Comparison of ENCODE assay signal across 1 cellular context in the genomic region with DNA sequence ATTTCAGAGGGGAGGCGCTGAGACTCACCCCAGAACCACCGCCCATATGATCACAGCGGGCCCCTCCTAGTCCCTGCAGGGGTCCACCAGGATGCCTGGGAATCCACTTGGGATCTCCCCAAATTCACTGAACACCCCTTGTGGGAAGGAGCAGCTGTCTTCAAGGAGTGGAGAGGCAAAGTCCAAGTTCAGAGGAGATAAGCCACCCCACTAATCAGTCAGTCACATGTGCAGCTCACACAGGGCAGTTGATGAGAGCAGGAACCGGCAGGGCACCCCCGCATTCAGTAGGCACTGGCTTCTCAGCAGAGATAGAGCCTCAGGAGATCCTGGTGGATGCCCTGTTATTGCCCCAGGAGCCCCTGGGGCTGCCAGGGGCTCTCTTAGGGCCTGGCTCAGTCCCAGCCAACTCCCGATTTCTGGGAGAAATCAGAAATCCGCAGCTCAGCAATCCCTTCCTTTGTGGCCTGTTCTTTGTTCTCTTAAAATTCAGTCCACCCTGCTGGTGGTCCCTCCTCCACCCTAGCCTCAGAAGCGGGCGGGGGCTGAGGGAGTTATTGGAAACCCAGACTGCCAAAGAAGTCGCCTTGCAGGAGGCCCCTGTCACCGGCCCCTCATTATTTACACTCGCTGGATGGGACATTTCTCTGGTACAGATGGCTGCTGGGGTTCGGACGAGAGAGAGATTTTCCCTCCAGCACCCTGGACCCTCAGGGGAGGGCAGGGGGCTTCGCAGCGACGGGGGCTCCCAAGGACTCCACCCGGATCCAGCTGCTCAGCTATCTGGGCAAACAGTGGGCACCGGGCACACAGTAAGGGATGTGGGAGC.
TF ChIP-seq lines count a peak whose summit lies in the region.

No MANE protein-coding gene starts in this region.

TF ChIP-seq in K562, 482 proteins besides CTCF, POLR2A, EP300 and RAD21 (continued from another document and continues in another):
- no peak for TF ChIP-seq LCOR (CRISPR knock-in tag; IDR thresholded peaks at IDR 0.05)
- no peak for TF ChIP-seq ADNP (tag; IDR thresholded peaks at IDR 0.05)
- 0 out of 2 replicates have a peak, but pooled peaks have one; percentile 23 for TF ChIP-seq ZBTB17 (CRISPR knock-in tag; IDR thresholded peaks at IDR 0.05)
- TF ChIP-seq ZNF77 (CRISPR knock-in tag; IDR thresholded peaks at IDR 0.05), result no peak
- no peak for TF ChIP-seq TCFL5 (CRISPR knock-in tag; conservative IDR thresholded peaks at IDR 0.05)
- no peak for TF ChIP-seq ZNF717 (CRISPR knock-in tag; IDR thresholded peaks at IDR 0.05)
- no peak for TF ChIP-seq PPARD (CRISPR knock-in tag; IDR thresholded peaks at IDR 0.05)
- peak; percentile 47; the same call in 1 of the 2 replicates for TF ChIP-seq PML (IDR thresholded peaks at IDR 0.05; ENCODE audit: low read length)
- TF ChIP-seq SIRT6 (IDR thresholded peaks at IDR 0.05; ENCODE audit: low read depth, low read length), result no peak
- TF ChIP-seq, protein P1, sequence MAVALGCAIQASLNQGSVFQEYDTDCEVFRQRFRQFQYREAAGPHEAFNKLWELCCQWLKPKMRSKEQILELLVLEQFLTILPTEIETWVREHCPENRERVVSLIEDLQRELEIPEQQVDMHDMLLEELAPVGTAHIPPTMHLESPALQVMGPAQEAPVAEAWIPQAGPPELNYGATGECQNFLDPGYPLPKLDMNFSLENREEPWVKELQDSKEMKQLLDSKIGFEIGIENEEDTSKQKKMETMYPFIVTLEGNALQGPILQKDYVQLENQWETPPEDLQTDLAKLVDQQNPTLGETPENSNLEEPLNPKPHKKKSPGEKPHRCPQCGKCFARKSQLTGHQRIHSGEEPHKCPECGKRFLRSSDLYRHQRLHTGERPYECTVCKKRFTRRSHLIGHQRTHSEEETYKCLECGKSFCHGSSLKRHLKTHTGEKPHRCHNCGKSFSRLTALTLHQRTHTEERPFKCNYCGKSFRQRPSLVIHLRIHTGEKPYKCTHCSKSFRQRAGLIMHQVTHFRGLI (CRISPR knock-in tag; IDR thresholded peaks at IDR 0.05), result no peak
- TF ChIP-seq, protein P2, sequence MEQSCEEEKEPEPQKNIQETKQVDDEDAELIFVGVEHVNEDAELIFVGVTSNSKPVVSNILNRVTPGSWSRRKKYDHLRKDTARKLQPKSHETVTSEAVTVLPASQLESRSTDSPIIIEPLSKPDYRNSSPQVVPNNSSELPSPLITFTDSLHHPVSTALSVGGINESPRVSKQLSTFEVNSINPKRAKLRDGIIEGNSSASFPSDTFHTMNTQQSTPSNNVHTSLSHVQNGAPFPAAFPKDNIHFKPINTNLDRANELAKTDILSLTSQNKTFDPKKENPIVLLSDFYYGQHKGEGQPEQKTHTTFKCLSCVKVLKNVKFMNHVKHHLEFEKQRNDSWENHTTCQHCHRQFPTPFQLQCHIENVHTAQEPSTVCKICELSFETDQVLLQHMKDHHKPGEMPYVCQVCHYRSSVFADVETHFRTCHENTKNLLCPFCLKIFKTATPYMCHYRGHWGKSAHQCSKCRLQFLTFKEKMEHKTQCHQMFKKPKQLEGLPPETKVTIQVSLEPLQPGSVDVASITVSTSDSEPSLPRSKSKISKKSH (CRISPR knock-in tag; IDR thresholded peaks at IDR 0.05), result no peak
- TF ChIP-seq GATAD2A (IDR thresholded peaks at IDR 0.05), result peak; percentile 37; the same call in 1 of the 2 replicates
- peak; percentile 87 for TF ChIP-seq EGR1 (conservative IDR thresholded peaks at IDR 0.05)
- no peak for TF ChIP-seq ELF2 (CRISPR knock-in tag; IDR thresholded peaks at IDR 0.05)
- TF ChIP-seq, protein P3, sequence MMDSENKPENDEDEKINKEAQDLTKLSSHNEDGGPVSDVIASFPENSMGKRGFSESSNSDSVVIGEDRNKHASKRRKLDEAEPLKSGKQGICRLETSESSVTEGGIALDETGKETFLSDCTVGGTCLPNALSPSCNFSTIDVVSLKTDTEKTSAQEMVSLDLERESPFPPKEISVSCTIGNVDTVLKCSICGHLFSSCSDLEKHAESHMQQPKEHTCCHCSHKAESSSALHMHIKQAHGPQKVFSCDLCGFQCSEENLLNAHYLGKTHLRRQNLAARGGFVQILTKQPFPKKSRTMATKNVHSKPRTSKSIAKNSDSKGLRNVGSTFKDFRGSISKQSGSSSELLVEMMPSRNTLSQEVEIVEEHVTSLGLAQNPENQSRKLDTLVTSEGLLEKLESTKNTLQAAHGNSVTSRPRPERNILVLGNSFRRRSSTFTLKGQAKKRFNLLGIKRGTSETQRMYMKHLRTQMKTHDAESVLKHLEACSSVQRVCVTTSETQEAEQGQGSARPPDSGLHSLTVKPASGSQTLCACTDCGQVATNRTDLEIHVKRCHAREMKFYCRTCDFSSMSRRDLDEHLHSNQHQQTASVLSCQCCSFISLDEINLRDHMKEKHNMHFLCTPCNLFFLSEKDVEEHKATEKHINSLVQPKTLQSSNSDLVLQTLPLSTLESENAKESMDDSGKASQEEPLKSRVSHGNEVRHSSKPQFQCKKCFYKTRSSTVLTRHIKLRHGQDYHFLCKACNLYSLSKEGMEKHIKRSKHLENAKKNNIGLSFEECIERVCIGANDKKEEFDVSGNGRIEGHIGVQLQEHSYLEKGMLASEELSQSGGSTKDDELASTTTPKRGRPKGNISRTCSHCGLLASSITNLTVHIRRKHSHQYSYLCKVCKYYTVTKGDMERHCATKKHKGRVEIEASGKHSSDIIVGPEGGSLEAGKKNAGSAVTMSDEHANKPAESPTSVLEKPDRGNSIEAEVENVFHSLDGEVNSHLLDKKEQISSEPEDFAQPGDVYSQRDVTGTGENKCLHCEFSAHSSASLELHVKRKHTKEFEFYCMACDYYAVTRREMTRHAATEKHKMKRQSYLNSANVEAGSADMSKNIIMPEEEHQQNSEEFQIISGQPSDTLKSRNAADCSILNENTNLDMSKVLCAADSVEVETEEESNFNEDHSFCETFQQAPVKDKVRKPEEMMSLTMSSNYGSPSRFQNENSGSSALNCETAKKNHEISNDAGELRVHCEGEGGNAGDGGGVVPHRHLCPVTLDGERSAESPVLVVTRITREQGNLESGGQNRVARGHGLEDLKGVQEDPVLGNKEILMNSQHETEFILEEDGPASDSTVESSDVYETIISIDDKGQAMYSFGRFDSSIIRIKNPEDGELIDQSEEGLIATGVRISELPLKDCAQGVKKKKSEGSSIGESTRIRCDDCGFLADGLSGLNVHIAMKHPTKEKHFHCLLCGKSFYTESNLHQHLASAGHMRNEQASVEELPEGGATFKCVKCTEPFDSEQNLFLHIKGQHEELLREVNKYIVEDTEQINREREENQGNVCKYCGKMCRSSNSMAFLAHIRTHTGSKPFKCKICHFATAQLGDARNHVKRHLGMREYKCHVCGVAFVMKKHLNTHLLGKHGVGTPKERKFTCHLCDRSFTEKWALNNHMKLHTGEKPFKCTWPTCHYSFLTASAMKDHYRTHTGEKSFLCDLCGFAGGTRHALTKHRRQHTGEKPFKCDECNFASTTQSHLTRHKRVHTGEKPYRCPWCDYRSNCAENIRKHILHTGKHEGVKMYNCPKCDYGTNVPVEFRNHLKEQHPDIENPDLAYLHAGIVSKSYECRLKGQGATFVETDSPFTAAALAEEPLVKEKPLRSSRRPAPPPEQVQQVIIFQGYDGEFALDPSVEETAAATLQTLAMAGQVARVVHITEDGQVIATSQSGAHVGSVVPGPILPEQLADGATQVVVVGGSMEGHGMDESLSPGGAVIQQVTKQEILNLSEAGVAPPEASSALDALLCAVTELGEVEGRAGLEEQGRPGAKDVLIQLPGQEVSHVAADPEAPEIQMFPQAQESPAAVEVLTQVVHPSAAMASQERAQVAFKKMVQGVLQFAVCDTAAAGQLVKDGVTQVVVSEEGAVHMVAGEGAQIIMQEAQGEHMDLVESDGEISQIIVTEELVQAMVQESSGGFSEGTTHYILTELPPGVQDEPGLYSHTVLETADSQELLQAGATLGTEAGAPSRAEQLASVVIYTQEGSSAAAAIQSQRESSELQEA (IDR thresholded peaks at IDR 0.05; ENCODE audit: low read depth), result no peak
- TF ChIP-seq, protein P4, sequence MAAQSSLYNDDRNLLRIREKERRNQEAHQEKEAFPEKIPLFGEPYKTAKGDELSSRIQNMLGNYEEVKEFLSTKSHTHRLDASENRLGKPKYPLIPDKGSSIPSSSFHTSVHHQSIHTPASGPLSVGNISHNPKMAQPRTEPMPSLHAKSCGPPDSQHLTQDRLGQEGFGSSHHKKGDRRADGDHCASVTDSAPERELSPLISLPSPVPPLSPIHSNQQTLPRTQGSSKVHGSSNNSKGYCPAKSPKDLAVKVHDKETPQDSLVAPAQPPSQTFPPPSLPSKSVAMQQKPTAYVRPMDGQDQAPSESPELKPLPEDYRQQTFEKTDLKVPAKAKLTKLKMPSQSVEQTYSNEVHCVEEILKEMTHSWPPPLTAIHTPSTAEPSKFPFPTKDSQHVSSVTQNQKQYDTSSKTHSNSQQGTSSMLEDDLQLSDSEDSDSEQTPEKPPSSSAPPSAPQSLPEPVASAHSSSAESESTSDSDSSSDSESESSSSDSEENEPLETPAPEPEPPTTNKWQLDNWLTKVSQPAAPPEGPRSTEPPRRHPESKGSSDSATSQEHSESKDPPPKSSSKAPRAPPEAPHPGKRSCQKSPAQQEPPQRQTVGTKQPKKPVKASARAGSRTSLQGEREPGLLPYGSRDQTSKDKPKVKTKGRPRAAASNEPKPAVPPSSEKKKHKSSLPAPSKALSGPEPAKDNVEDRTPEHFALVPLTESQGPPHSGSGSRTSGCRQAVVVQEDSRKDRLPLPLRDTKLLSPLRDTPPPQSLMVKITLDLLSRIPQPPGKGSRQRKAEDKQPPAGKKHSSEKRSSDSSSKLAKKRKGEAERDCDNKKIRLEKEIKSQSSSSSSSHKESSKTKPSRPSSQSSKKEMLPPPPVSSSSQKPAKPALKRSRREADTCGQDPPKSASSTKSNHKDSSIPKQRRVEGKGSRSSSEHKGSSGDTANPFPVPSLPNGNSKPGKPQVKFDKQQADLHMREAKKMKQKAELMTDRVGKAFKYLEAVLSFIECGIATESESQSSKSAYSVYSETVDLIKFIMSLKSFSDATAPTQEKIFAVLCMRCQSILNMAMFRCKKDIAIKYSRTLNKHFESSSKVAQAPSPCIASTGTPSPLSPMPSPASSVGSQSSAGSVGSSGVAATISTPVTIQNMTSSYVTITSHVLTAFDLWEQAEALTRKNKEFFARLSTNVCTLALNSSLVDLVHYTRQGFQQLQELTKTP (IDR thresholded peaks at IDR 0.05; ENCODE audit: low read depth in 1 of 2, partially characterized antibody in 2 of 2), result no peak
- no peak for TF ChIP-seq ZC3H4 (CRISPR knock-in tag; IDR thresholded peaks at IDR 0.05; ENCODE audit: borderline replicate concordance)
- peak; percentile 40 for TF ChIP-seq MEIS2 (IDR thresholded peaks at IDR 0.05; ENCODE audit: partially characterized antibody)
- 0 out of 2 replicates have a peak, but pooled peaks have one; percentile 54 for TF ChIP-seq KAT7 (CRISPR knock-in tag; IDR thresholded peaks at IDR 0.05; ENCODE audit: borderline replicate concordance)
- TF ChIP-seq, protein P5, sequence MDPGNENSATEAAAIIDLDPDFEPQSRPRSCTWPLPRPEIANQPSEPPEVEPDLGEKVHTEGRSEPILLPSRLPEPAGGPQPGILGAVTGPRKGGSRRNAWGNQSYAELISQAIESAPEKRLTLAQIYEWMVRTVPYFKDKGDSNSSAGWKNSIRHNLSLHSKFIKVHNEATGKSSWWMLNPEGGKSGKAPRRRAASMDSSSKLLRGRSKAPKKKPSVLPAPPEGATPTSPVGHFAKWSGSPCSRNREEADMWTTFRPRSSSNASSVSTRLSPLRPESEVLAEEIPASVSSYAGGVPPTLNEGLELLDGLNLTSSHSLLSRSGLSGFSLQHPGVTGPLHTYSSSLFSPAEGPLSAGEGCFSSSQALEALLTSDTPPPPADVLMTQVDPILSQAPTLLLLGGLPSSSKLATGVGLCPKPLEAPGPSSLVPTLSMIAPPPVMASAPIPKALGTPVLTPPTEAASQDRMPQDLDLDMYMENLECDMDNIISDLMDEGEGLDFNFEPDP (CRISPR knock-in tag; IDR thresholded peaks at IDR 0.05), result no peak
- no peak for TF ChIP-seq ZNF354B (CRISPR knock-in tag; IDR thresholded peaks at IDR 0.05)
- TF ChIP-seq KDM2B (CRISPR knock-in tag; IDR thresholded peaks at IDR 0.05), result no peak
- TF ChIP-seq, protein P6, sequence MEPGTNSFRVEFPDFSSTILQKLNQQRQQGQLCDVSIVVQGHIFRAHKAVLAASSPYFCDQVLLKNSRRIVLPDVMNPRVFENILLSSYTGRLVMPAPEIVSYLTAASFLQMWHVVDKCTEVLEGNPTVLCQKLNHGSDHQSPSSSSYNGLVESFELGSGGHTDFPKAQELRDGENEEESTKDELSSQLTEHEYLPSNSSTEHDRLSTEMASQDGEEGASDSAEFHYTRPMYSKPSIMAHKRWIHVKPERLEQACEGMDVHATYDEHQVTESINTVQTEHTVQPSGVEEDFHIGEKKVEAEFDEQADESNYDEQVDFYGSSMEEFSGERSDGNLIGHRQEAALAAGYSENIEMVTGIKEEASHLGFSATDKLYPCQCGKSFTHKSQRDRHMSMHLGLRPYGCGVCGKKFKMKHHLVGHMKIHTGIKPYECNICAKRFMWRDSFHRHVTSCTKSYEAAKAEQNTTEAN (CRISPR knock-in tag; IDR thresholded peaks at IDR 0.05), result no peak
- TF ChIP-seq ZNF23 (CRISPR knock-in tag; IDR thresholded peaks at IDR 0.05), result no peak
- TF ChIP-seq DNMT1 (IDR thresholded peaks at IDR 0.05), result no peak
- no peak for TF ChIP-seq ZNF224 (CRISPR knock-in tag; IDR thresholded peaks at IDR 0.05)
- TF ChIP-seq, protein P7, sequence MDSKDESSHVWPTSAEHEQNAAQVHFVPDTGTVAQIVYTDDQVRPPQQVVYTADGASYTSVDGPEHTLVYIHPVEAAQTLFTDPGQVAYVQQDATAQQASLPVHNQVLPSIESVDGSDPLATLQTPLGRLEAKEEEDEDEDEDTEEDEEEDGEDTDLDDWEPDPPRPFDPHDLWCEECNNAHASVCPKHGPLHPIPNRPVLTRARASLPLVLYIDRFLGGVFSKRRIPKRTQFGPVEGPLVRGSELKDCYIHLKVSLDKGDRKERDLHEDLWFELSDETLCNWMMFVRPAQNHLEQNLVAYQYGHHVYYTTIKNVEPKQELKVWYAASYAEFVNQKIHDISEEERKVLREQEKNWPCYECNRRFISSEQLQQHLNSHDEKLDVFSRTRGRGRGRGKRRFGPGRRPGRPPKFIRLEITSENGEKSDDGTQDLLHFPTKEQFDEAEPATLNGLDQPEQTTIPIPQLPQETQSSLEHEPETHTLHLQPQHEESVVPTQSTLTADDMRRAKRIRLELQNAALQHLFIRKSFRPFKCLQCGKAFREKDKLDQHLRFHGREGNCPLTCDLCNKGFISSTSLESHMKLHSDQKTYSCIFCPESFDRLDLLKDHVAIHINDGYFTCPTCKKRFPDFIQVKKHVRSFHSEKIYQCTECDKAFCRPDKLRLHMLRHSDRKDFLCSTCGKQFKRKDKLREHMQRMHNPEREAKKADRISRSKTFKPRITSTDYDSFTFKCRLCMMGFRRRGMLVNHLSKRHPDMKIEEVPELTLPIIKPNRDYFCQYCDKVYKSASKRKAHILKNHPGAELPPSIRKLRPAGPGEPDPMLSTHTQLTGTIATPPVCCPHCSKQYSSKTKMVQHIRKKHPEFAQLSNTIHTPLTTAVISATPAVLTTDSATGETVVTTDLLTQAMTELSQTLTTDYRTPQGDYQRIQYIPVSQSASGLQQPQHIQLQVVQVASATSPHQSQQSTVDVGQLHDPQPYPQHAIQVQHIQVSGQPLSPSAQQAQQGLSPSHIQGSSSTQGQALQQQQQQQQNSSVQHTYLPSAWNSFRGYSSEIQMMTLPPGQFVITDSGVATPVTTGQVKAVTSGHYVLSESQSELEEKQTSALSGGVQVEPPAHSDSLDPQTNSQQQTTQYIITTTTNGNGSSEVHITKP (IDR thresholded peaks at IDR 0.05; ENCODE audit: partially characterized antibody), result peak; percentile 81
- peak; percentile 68 for TF ChIP-seq MYC (IDR thresholded peaks at IDR 0.05; ENCODE audit: low read depth, low read length)
- TF ChIP-seq MYC (CRISPR knock-in tag; IDR thresholded peaks at IDR 0.05; ENCODE audit: borderline replicate concordance, low read depth), result no peak
